ENCODE assay signal across 8 cellular contexts in the genomic region with DNA sequence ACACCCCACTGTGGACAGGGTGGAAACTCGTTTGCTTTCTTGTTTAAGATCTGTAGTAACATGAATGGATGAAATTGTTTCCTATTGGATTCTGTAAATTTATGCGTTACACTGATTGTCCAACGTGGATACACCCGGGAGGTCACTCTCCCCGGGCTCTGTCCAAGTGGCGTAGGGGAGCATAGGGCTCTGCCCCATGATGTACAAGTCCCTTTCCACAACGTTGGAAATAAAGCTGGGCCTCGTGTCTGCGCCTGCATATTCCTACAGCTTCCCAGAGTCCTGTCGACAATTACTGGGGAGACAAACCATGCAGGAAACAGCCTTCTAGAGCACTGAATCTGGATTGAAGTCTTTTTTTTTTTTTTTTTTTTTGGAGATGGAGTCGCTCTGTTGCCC. TPM values are rescaled to one million over a fixed set of nuclear protein-coding genes. Genes with fewer than 3 reads are reported as not detected.
DNase-seq lines count a peak whose midpoint lies in the region; ATAC-seq, FAIRE-seq and TF ChIP-seq lines count a peak whose summit lies in the region.

No MANE protein-coding gene starts in this region.

- H3K9me2 ChIP-seq in Loucy (replicated peaks; ENCODE audit: low read depth, low read length) = no peaks in the 10 kb centered on the region

- peaks cover 31% of the 10 kb centered on the region for H3K4me1 ChIP-seq in Loucy (ENCODE audit: insufficient read depth, low read length, poor library complexity, severe bottlenecking)
- H3K4me1 ChIP-seq in K562 (replicated peaks in 1 of 2; ENCODE audit: control insufficient read depth in 2 of 2, insufficient read depth in 2 of 2, low read length in 2 of 2) = peaks cover 6 to 19% of the 10 kb centered on the region in 2 experiments; a peak in 3 of 5 replicates
- H3K4me1 ChIP-seq in mucosa of descending colon (ENCODE audit: low read depth) = peaks cover 44% of the 10 kb centered on the region
- peaks cover 41 to 56% (median 52%) of the 10 kb centered on the region in 4 donors for H3K4me1 ChIP-seq in upper lobe of left lung

- no peak for DNase-seq in CD4-positive, alpha-beta T cell
- DNase-seq in K562 (ENCODE audit: extremely low read depth in 1 of 4, low spot score in 3 of 4) (peak in 1 of 4 experiments; percentile 62), mucosa of descending colon (no peak), upper lobe of left lung (no peak), islet precursor cell (no peak), GM10266 (ENCODE audit: extremely low spot score) (no peak)

- intact Hi-C loops in CD4-positive, alpha-beta T cell (cut with DNase I, micrococcal nuclease) = loop anchor here (1.0 to 5.0 kb wide), 6 partner anchors 45 to 260 kb away; a partner anchor contains a TSS
- intact Hi-C loops in K562 (cut with micrococcal nuclease) (no loop called here), mucosa of descending colon (cut with DNase I, micrococcal nuclease) (no loop called here)

- H3K79me2 ChIP-seq in Loucy (ENCODE audit: insufficient read depth, low read length) (peaks cover 73% of the 10 kb centered on the region), K562 (ENCODE audit: control insufficient read depth, insufficient read depth, low read length) (peaks cover 76% of the 10 kb centered on the region)

- H3K4me3 ChIP-seq in Loucy (ENCODE audit: low read length, poor library complexity, severe bottlenecking) (peak overlapping the region; percentile 81), K562 (peak overlapping the region; percentile 87), mucosa of descending colon (peak overlapping the region; percentile 70), upper lobe of left lung (peak overlapping the region; percentile 64 to 93 (median 72))

- H3K27ac Mint-ChIP-seq in CD4-positive, alpha-beta T cell = peak overlapping the region; percentile 88

- TF ChIP-seq CTCF in CD4-positive, alpha-beta T cell (IDR thresholded peaks at IDR 0.05) = no peak
- TF ChIP-seq CTCF in Loucy (conservative IDR thresholded peaks at IDR 0.05; ENCODE audit: low read length) = no peak
- TF ChIP-seq CTCF in K562 (IDR thresholded peaks at IDR 0.05 in 2 of 3, conservative IDR thresholded peaks at IDR 0.05 in 1 of 3; ENCODE audit: insufficient read depth in 2 of 3, low read depth in 1 of 3, low read length in 3 of 3) = no peak
- no peak for TF ChIP-seq CTCF in mucosa of descending colon (IDR thresholded peaks at IDR 0.05)
- TF ChIP-seq CTCF in upper lobe of left lung (IDR thresholded peaks at IDR 0.05) = no peak
- no peak for TF ChIP-seq CTCF in GM10266 (IDR thresholded peaks at IDR 0.05; ENCODE audit: control insufficient read depth, insufficient read depth, low read depth, missing control alignments)

- POLR2A ChIA-PET in CD4-positive, alpha-beta T cell (lab: Charles Lee) = interaction anchor here (0.9 to 7.0 kb wide), 11 partner anchors 10 to 407 kb away, joined by 3 to 111 read pairs (median 11); a partner anchor contains a TSS
- POLR2A ChIA-PET in K562 (lab: Yijun Ruan, JAX) = interaction anchor here (0.5 to 13.0 kb wide), 45 partner anchors 12 to 663 kb away, joined by 3 to 201 read pairs (median 4); a partner anchor contains a TSS

- peak overlapping the region; percentile 61 for H3K27ac ChIP-seq in CD4-positive, alpha-beta T cell (ENCODE audit: low read depth, low read length)
- H3K27ac ChIP-seq in K562 (ENCODE audit: extremely low read depth, low read depth, low read length) (peak overlapping the region; percentile 94), upper lobe of left lung (peak overlapping the region; percentile 83 to 90 (median 87))

- H3K27me3 ChIP-seq in CD4-positive, alpha-beta T cell (ENCODE audit: control insufficient read depth, insufficient read depth, low read length) = no peaks in the 10 kb centered on the region
- H3K27me3 ChIP-seq in Loucy (ENCODE audit: insufficient read depth, low read length, poor library complexity, severe bottlenecking) = peaks cover 22% of the 10 kb centered on the region
- H3K27me3 ChIP-seq in K562 (ENCODE audit: control insufficient read depth in 2 of 2, insufficient read depth in 2 of 2, low read length in 2 of 2) = no peaks in the 10 kb centered on the region
- H3K27me3 ChIP-seq in upper lobe of left lung = no peaks in the 10 kb centered on the region

- H3K9me3 ChIP-seq in CD4-positive, alpha-beta T cell (ENCODE audit: control insufficient read depth, low read length) = no peaks in the 10 kb centered on the region
- H3K9me3 ChIP-seq in Loucy (ENCODE audit: insufficient read depth, low read depth, low read length) = no peaks in the 10 kb centered on the region
- H3K9me3 ChIP-seq in K562 (replicated peaks; ENCODE audit: control insufficient read depth, insufficient read depth, low read depth, low read length) = no peaks in the 10 kb centered on the region; the same call in 1 of the 2 replicates
- H3K9me3 ChIP-seq in mucosa of descending colon = no peaks in the 10 kb centered on the region
- H3K9me3 ChIP-seq in upper lobe of left lung = no peaks in the 10 kb centered on the region

- no peak for TF ChIP-seq POLR2A in K562 (conservative IDR thresholded peaks at IDR 0.05)
- no peak for TF ChIP-seq POLR2A in upper lobe of left lung (IDR thresholded peaks at IDR 0.05)

- H3K4me2 ChIP-seq in Loucy (ENCODE audit: low read depth, low read length, poor library complexity, severe bottlenecking) = peak overlapping the region; percentile 94
- H3K4me2 ChIP-seq in K562 (ENCODE audit: insufficient read depth, low read length) = peak overlapping the region; percentile 99

- peaks cover 67% of the 10 kb centered on the region for H3K36me3 Mint-ChIP-seq in CD4-positive, alpha-beta T cell (ENCODE audit: low read depth)

- in situ Hi-C loops in K562 (cut with MboI) = no loop called here

- H4K20me1 ChIP-seq in Loucy (ENCODE audit: insufficient read depth, low read length, poor library complexity, severe bottlenecking) = peaks cover 63% of the 10 kb centered on the region
- H4K20me1 ChIP-seq in K562 (replicated peaks; ENCODE audit: control insufficient read depth, insufficient read depth, low read length) = peaks cover 32% of the 10 kb centered on the region

- H3F3A ChIP-seq in Loucy (ENCODE audit: low read depth) = peaks cover 33% of the 10 kb centered on the region

- WGBS in K562 (ENCODE audit: insufficient coverage, low coverage, missing lambda C conversion rate) = 3% methylated on average over 11 of the region's 11 CpGs
- WGBS in upper lobe of left lung, 2 donors = 4 to 5% methylated on average over 11 of the region's 11 CpGs

- CTCF ChIA-PET in CD4-positive, alpha-beta T cell (lab: Charles Lee) = interaction anchor here (1.0 to 2.9 kb wide), 4 partner anchors 11 to 230 kb away, joined by 3 to 12 read pairs (median 5); a partner anchor contains a TSS
- CTCF ChIA-PET in K562 (lab: Yijun Ruan, JAX; ENCODE audit: low intra/inter-chr PET ratio) = no interaction called here

- TF ChIP-seq EP300 in K562 (IDR thresholded peaks at IDR 0.05; ENCODE audit: low read length) (no peak), upper lobe of left lung (IDR thresholded peaks at IDR 0.05) (no peak)

- peaks cover 3% of the 10 kb centered on the region for H3K9me1 ChIP-seq in K562 (ENCODE audit: control insufficient read depth, insufficient read depth, low read length)

- peak overlapping the region; percentile 94 for H3K4me3 Mint-ChIP-seq in CD4-positive, alpha-beta T cell

- BruUV-seq in K562 (replicated peaks; lab: Mats Ljungman, UMichigan) = no TSS peak

- H3K27me3 Mint-ChIP-seq in CD4-positive, alpha-beta T cell = no peaks in the 10 kb centered on the region

- no peak for TF ChIP-seq RAD21 in K562 (CRISPR knock-in tag; conservative IDR thresholded peaks at IDR 0.05 in 1 of 2, IDR thresholded peaks at IDR 0.05 in 1 of 2)

- H2AFZ ChIP-seq in Loucy (ENCODE audit: low read length) (no peak overlapping the region), K562 (ENCODE audit: low read depth, low read length) (no peak overlapping the region)

- H3K9ac ChIP-seq in Loucy (ENCODE audit: low read depth, low read length, poor library complexity, severe bottlenecking) = peak overlapping the region; percentile 100
- peak overlapping the region; percentile 97 to 100 for H3K9ac ChIP-seq in K562 (ENCODE audit: insufficient read depth in 1 of 2, low read depth in 2 of 2, low read length in 2 of 2)

- ATAC-seq in CD4-positive, alpha-beta T cell (ENCODE audit: poor library complexity) = no peak
- ATAC-seq in K562 (peak; percentile 7; the same call in 2 of the 3 replicates), mucosa of descending colon (no peak), upper lobe of left lung (ENCODE audit: low FRiP score in 2 of 2) (no peak), HG03565 (IDR thresholded peaks at IDR 0.05; ENCODE audit: unreplicated experiment) (no peak)

- H3K36me3 ChIP-seq in Loucy (ENCODE audit: insufficient read depth, low read length) (peaks cover 50% of the 10 kb centered on the region), K562 (ENCODE audit: control insufficient read depth, insufficient read depth, low read length) (peaks cover 57% of the 10 kb centered on the region), mucosa of descending colon (ENCODE audit: low read depth) (peaks cover 6% of the 10 kb centered on the region), upper lobe of left lung (peaks cover 22 to 46% (median 30%) of the 10 kb centered on the region in 4 donors)

- H3K4me1 Mint-ChIP-seq in CD4-positive, alpha-beta T cell (ENCODE audit: low read depth) = peaks cover 59% of the 10 kb centered on the region

- no peak for FAIRE-seq in K562 (lab: Jason Lieb, UNC)

- H3K9me3 Mint-ChIP-seq in CD4-positive, alpha-beta T cell = no peaks in the 10 kb centered on the region

RNA-seq across cellular contexts. Expression of a gene that starts 1.4 kb away (rescaled TPM):
- 1 to 10 TPM; 8.5 to 9.9 TPM for total RNA-seq in CD4-positive, alpha-beta T cell
- 64.6 and 140 TPM in 2 replicates for total RNA-seq in K562 (2011; cell fraction: chromatin; rRNA removed; ENCODE audit: low replicate concordance)
- 103 and 112 TPM in 2 replicates for total RNA-seq in K562 (2011; cell fraction: nucleolus; rRNA removed)
- 79.6 and 82.3 TPM in 2 replicates for total RNA-seq in K562 (2011; cell fraction: nucleoplasm; rRNA removed)
- total RNA-seq in K562 (2014; rRNA removed) (106 and 126 TPM in 2 replicates), K562 (2014; rRNA removed; fragmentation: Illumina TruSeq; extraction: Trizol) (96.5 and 107 TPM in 2 replicates), K562 (2015; rRNA removed; fragmentation: Illumina TruSeq; extraction: Trizol) (134 and 139 TPM in 2 replicates), K562 (2021) (126 and 149 TPM in 2 replicates), mucosa of descending colon (10 to 100 TPM; 23.0 to 34.3 (median 25.3) TPM), upper lobe of left lung (10 to 100 TPM; 17.6 to 32.7 (median 20.1) TPM)
- polyA plus RNA-seq in K562 (2011; rRNA removed) (93.5 and 118 TPM in 2 replicates), K562 (2014; fragmentation: Illumina TruSeq; extraction: Trizol) (187 and 202 TPM in 2 replicates), K562 (2014; fragmentation: Nextera tagmentation; extraction: Ambion mirVana) (10 to 100 TPM; 16.4 to 28.1 TPM), K562 (2014; rRNA removed) (142 TPM in 2 replicates)
- polyA plus RNA-seq in K562 (2011; cell fraction: cytosol; rRNA removed) = 87.8 and 89.2 TPM in 2 replicates
- polyA plus RNA-seq in K562 (2011; cell fraction: nucleus; rRNA removed) = 78.2 and 92.8 TPM in 2 replicates
- 94.3 and 129 TPM in 2 replicates for polyA plus RNA-seq in K562 (2012)
- 102 and 113 TPM in 2 replicates for polyA minus RNA-seq in K562 (2011; rRNA and poly(A)+ RNA removed)
- 61.3 and 61.4 TPM in 2 replicates for polyA minus RNA-seq in K562 (2011; cell fraction: cytosol; rRNA and poly(A)+ RNA removed)
- polyA minus RNA-seq in K562 (2011; cell fraction: nucleus; rRNA and poly(A)+ RNA removed) = 26.4 and 52.8 TPM in 2 replicates

RNA-seq across cellular contexts. Expression of a gene that starts 45.6 kb away (rescaled TPM):
- total RNA-seq in CD4-positive, alpha-beta T cell = 10 to 100 TPM; 21.4 to 24.2 TPM
- total RNA-seq in K562 (2011; cell fraction: chromatin; rRNA removed; ENCODE audit: low replicate concordance) = 106 and 133 TPM in 2 replicates
- 72.0 and 74.4 TPM in 2 replicates for total RNA-seq in K562 (2011; cell fraction: nucleolus; rRNA removed)
- 84.0 and 108 TPM in 2 replicates for total RNA-seq in K562 (2011; cell fraction: nucleoplasm; rRNA removed)
- 34.9 and 35.1 TPM in 2 replicates for total RNA-seq in K562 (2014; rRNA removed)
- total RNA-seq in K562 (2014; rRNA removed; fragmentation: Illumina TruSeq; extraction: Trizol) = 46.3 and 56.8 TPM in 2 replicates
- total RNA-seq in K562 (2015; rRNA removed; fragmentation: Illumina TruSeq; extraction: Trizol) = 30.4 and 36.0 TPM in 2 replicates
- total RNA-seq in K562 (2021) = 47.9 and 48.8 TPM in 2 replicates
- 55.3 and 66.7 TPM in 2 replicates for polyA plus RNA-seq in K562 (2011; rRNA removed)
- 40.1 and 42.6 TPM in 2 replicates for polyA plus RNA-seq in K562 (2011; cell fraction: cytosol; rRNA removed)
- 59.0 and 59.1 TPM in 2 replicates for polyA plus RNA-seq in K562 (2011; cell fraction: nucleus; rRNA removed)
- 54.5 and 69.7 TPM in 2 replicates for polyA plus RNA-seq in K562 (2012)
- polyA plus RNA-seq in K562 (2014; fragmentation: Illumina TruSeq; extraction: Trizol) = 43.9 and 46.0 TPM in 2 replicates
- 100 to 1,000 TPM in 1 of 2 experiments, 10 to 100 TPM in 1; 99.0 to 110 TPM for polyA plus RNA-seq in K562 (2014; fragmentation: Nextera tagmentation; extraction: Ambion mirVana)
- 38.0 and 41.8 TPM in 2 replicates for polyA plus RNA-seq in K562 (2014; rRNA removed)
- 33.9 and 37.3 TPM in 2 replicates for polyA minus RNA-seq in K562 (2011; rRNA and poly(A)+ RNA removed)
- 9.9 and 14.7 TPM in 2 replicates for polyA minus RNA-seq in K562 (2011; cell fraction: cytosol; rRNA and poly(A)+ RNA removed)
- polyA minus RNA-seq in K562 (2011; cell fraction: nucleus; rRNA and poly(A)+ RNA removed) = 14.0 and 30.0 TPM in 2 replicates
- 10 to 100 TPM; 13.1 to 20.9 (median 16.0) TPM for total RNA-seq in mucosa of descending colon
- 10 to 100 TPM; 19.6 to 35.6 (median 25.3) TPM for total RNA-seq in upper lobe of left lung

Comparison
In these comparisons a context has a peak if more than half of its experiments do, and no peak if none do; other contexts are left out.
1. intact Hi-C loops: an anchor here in CD4-positive, alpha-beta T cell (1.0 to 5.0 kb wide); none called in K562 and mucosa of descending colon.